ENCODE assay signal across 16 cellular contexts in the genomic region with DNA sequence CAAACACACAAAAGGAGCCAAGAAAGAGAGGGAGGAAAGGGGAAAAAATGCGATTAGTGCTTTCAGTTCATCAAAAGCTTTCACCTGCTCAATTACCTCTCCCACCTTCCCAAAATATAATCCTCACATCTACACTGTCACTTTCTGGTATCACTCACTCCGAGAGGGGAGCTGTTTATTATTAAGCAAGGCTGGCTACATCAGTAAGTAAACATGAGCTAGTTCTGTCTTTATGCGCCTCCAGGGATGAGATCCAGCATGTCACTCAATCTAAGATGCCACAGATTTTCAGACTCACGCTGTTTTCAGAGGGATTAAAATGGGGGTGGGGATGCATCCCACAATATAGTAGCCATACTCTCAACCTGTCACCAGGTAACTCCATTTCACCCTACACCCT. TPM values are rescaled to one million over a fixed set of nuclear protein-coding genes. Genes with fewer than 3 reads are reported as not detected.
A peak's percentile ranks its signal among the peaks of the same experiment; 100 is the strongest.
DNase-seq lines count a peak whose midpoint lies in the region; ATAC-seq and TF ChIP-seq lines count a peak whose summit lies in the region.
"Had no signal": no experiment of that assay in that cellular context is flagged by ENCODE, and none has a peak within 500 bp of the region (broad histone marks: within the 10 kb centered on the region; RNA-seq: fewer than 3 reads in every experiment).

No MANE protein-coding gene starts in this region.

- 62% methylated on average over 4 of the region's 4 CpGs for WGBS in liver

- H3K4me3 Mint-ChIP-seq in WTC11 (no peak overlapping the region), neural progenitor cell (no peak overlapping the region)

- H3K27ac ChIP-seq in liver (ENCODE audit: low read depth in 1 of 2, low read length in 2 of 2): no peak overlapping the region
- H3K27ac ChIP-seq in neural progenitor cell: peak overlapping the region; percentile 56
- H3K27ac ChIP-seq: 22Rv1; BLaER1 treated with 17β-estradiol and CSF1 and Interleukin-3, amounts not matched to agents 10 nM and 100 nM; PC-9 had no signal

- H3K27me3 Mint-ChIP-seq in WTC11 (ENCODE audit: low read depth) (no peaks in the 10 kb centered on the region), neural progenitor cell (ENCODE audit: insufficient read depth, low read depth) (no peaks in the 10 kb centered on the region)

- H3K36me3 ChIP-seq in liver (ENCODE audit: control insufficient read depth in 4 of 4, insufficient read depth in 3 of 4, low read depth in 1 of 4, low read length in 3 of 4): peaks cover 2 to 13% (median 10%) of the 10 kb centered on the region in 4 donors
- H3K36me3 ChIP-seq in neural progenitor cell: no peaks in the 10 kb centered on the region

- H3F3A ChIP-seq in neural progenitor cell (ENCODE audit: low read depth): peaks cover 14% of the 10 kb centered on the region

- H3K4me1 ChIP-seq in liver (ENCODE audit: control insufficient read depth in 4 of 4, insufficient read depth in 4 of 4, low read length in 3 of 4): peaks cover 4 to 36% (median 19%) of the 10 kb centered on the region in 4 donors
- H3K4me1 ChIP-seq in neural progenitor cell: peaks cover 30% of the 10 kb centered on the region

- no peak overlapping the region for H2AFZ ChIP-seq in neural progenitor cell (replicated peaks)
- H2AFZ ChIP-seq: PC-9 had no signal

- H3K27me3 ChIP-seq in liver (ENCODE audit: control insufficient read depth in 4 of 4, insufficient read depth in 4 of 4, low read length in 3 of 4): no peaks in the 10 kb centered on the region
- H3K27me3 ChIP-seq in neural progenitor cell: no peaks in the 10 kb centered on the region
- H3K27me3 ChIP-seq: BLaER1 treated with 17β-estradiol and CSF1 and Interleukin-3, amounts not matched to agents 10 nM and 100 nM had no signal

- H3K4me3 ChIP-seq in liver (ENCODE audit: low read depth in 1 of 3, low read length in 3 of 3) (no peak overlapping the region), neural progenitor cell (no peak overlapping the region)
- H3K4me3 ChIP-seq: BLaER1 treated with 17β-estradiol and CSF1 and Interleukin-3, amounts not matched to agents 10 nM and 100 nM; PC-9 had no signal

- no peak for ATAC-seq in WTC11
- ATAC-seq in GM21786 (IDR thresholded peaks at IDR 0.05; ENCODE audit: unreplicated experiment): no peak

- H3K9ac ChIP-seq in liver (ENCODE audit: low read depth in 1 of 2, low read length in 2 of 2) (no peak overlapping the region), neural progenitor cell (no peak overlapping the region)
- H3K9ac ChIP-seq: BLaER1 treated with 17β-estradiol and CSF1 and Interleukin-3, amounts not matched to agents 10 nM and 100 nM had no signal

- peaks cover 44% of the 10 kb centered on the region for H3K36me3 Mint-ChIP-seq in WTC11
- H3K36me3 Mint-ChIP-seq in neural progenitor cell: peaks cover 27% of the 10 kb centered on the region

- H3K4me1 Mint-ChIP-seq in WTC11 (peaks cover 53% of the 10 kb centered on the region), neural progenitor cell (peaks cover 63% of the 10 kb centered on the region)

- no peak overlapping the region for H3K4me2 ChIP-seq in neural progenitor cell
- H3K4me2 ChIP-seq: BLaER1 treated with 17β-estradiol and CSF1 and Interleukin-3, amounts not matched to agents 10 nM and 100 nM; PC-9 had no signal

- TF ChIP-seq RAD21 in liver (IDR thresholded peaks at IDR 0.05): peak in 1 of 2 donors; percentile 22

- peaks cover 40% of the 10 kb centered on the region for H3K79me2 ChIP-seq in neural progenitor cell (ENCODE audit: low read depth)

- TF ChIP-seq CTCF in WTC11 (IDR thresholded peaks at IDR 0.05) (no peak), liver (IDR thresholded peaks at IDR 0.05; ENCODE audit: low read depth, low read length, missing input control) (no peak), neural progenitor cell (IDR thresholded peaks at IDR 0.05) (no peak)

- no peaks in the 10 kb centered on the region for H3K9me3 ChIP-seq in liver (ENCODE audit: control insufficient read depth in 4 of 4, low read length in 3 of 4)
- no peaks in the 10 kb centered on the region for H3K9me3 ChIP-seq in neural progenitor cell (ENCODE audit: low read depth)
- H3K9me3 ChIP-seq: BLaER1 treated with 17β-estradiol and CSF1 and Interleukin-3, amounts not matched to agents 10 nM and 100 nM had no signal

- POLR2A ChIA-PET in WTC11 (lab: Charles Lee): no interaction called here

- no peaks in the 10 kb centered on the region for H3K9me3 Mint-ChIP-seq in WTC11
- H3K9me3 Mint-ChIP-seq in neural progenitor cell: no peaks in the 10 kb centered on the region

- peak; percentile 16 for DNase-seq in NCI-H2171 treated with DMSO at 0.1 percent for 48 hours (lab: John Stamatoyannopoulos, UW)
- DNase-seq in NCI-H2171 (lab: John Stamatoyannopoulos, UW): no peak
- DNase-seq in WTC11 (ENCODE audit: low spot score): no peak
- DNase-seq in neural progenitor cell (ENCODE audit: low spot score): no peak
- DNase-seq in NCI-H2029 treated with DMSO at 0.1 percent for 48 hours (lab: John Stamatoyannopoulos, UW): no peak
- no peak for DNase-seq in SIG-M5 treated with dmso at 0.1 percent for 504 hours (lab: John Stamatoyannopoulos, UW; ENCODE audit: unreplicated experiment)
- DNase-seq: DND-41, Karpas-422, NCI-H1105, NCI-H187 treated with DMSO at 0.1 percent for 48 hours, NCI-H510A, PC-9 had no signal

- H4K20me1 ChIP-seq in neural progenitor cell (ENCODE audit: low read depth): peaks cover 11% of the 10 kb centered on the region

- H3K27ac Mint-ChIP-seq in WTC11: peak overlapping the region; percentile 43
- peak overlapping the region; percentile 20 for H3K27ac Mint-ChIP-seq in neural progenitor cell

- CTCF ChIA-PET in WTC11 (lab: Charles Lee): no interaction called here

TF ChIP-seq in WTC11, 78 proteins besides CTCF, POLR2A, EP300 and RAD21:
- no peak for TF ChIP-seq ATF1 (CRISPR knock-in tag; IDR thresholded peaks at IDR 0.05)

TF ChIP-seq in liver, 16 proteins besides CTCF, POLR2A, EP300 and RAD21:
- no peak for TF ChIP-seq HNF4G (IDR thresholded peaks at IDR 0.05)
- TF ChIP-seq YY1 (IDR thresholded peaks at IDR 0.05): no peak
- TF ChIP-seq FOXA2 (IDR thresholded peaks at IDR 0.05): peak; percentile 74
- TF ChIP-seq, protein P1, sequence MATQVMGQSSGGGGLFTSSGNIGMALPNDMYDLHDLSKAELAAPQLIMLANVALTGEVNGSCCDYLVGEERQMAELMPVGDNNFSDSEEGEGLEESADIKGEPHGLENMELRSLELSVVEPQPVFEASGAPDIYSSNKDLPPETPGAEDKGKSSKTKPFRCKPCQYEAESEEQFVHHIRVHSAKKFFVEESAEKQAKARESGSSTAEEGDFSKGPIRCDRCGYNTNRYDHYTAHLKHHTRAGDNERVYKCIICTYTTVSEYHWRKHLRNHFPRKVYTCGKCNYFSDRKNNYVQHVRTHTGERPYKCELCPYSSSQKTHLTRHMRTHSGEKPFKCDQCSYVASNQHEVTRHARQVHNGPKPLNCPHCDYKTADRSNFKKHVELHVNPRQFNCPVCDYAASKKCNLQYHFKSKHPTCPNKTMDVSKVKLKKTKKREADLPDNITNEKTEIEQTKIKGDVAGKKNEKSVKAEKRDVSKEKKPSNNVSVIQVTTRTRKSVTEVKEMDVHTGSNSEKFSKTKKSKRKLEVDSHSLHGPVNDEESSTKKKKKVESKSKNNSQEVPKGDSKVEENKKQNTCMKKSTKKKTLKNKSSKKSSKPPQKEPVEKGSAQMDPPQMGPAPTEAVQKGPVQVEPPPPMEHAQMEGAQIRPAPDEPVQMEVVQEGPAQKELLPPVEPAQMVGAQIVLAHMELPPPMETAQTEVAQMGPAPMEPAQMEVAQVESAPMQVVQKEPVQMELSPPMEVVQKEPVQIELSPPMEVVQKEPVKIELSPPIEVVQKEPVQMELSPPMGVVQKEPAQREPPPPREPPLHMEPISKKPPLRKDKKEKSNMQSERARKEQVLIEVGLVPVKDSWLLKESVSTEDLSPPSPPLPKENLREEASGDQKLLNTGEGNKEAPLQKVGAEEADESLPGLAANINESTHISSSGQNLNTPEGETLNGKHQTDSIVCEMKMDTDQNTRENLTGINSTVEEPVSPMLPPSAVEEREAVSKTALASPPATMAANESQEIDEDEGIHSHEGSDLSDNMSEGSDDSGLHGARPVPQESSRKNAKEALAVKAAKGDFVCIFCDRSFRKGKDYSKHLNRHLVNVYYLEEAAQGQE (IDR thresholded peaks at IDR 0.05): no peak
- no peak for TF ChIP-seq NR2F2 (IDR thresholded peaks at IDR 0.05)

RNA-seq across cellular contexts. Expression of a gene that starts 54.9 kb away (rescaled TPM):
- total RNA-seq in WTC11 (2021): 93.2 to 97.7 TPM (median 93.9 TPM) in 3 replicates
- 10 to 100 TPM; 25.9 to 45.4 TPM for total RNA-seq in liver
- 10 to 100 TPM; 25.2 to 25.5 TPM for polyA plus RNA-seq in liver
- 51.9 and 54.7 TPM in 2 replicates for total RNA-seq in neural progenitor cell (ENCODE audit: low replicate concordance)
